19 cellular contexts compared by ENCODE assay signal in the genomic region with DNA sequence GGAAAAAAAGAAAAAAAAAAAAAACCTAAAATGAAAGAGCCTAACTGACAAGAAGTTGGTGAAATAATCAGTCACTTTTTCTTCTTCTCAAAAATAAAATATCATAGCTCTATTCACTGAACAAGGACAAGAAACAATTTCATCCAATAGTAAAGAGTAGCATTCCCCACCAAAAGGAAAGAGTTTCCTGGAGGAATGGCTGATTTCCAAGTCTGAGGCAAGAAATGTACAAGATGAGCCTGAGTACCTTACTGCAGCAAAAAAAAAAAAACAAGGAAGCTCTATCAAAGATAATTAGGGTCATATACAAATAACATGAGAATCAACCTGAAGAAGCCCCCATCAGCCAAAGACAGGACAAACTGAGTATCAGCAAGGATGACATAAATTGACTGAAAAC. TPM values are rescaled to one million over a fixed set of nuclear protein-coding genes. Genes with fewer than 3 reads are reported as not detected.
A peak's percentile ranks its signal among the peaks of the same experiment; 100 is the strongest.
DNase-seq lines count a peak whose midpoint lies in the region; ATAC-seq and TF ChIP-seq lines count a peak whose summit lies in the region.
"Had no signal": no experiment of that assay in that cellular context is flagged by ENCODE, and none has a peak within 500 bp of the region (broad histone marks: within the 10 kb centered on the region; RNA-seq: fewer than 3 reads in every experiment).

No MANE protein-coding gene starts in this region.

- H3K4me1 ChIP-seq in BLaER1 treated with 17β-estradiol and CSF1 and Interleukin-3, amounts not matched to agents 10 nM and 100 nM, result peaks cover 28 to 71% (median 34%) of the 10 kb centered on the region in 10 experiments
- peaks cover 59% of the 10 kb centered on the region for H3K4me1 ChIP-seq in lower lobe of right lung
- H3K4me1 ChIP-seq: SJSA1 had no signal

- H3K36me3 ChIP-seq in BLaER1 treated with 17β-estradiol and CSF1 and Interleukin-3, amounts not matched to agents 10 nM and 100 nM, result peaks cover 3 to 39% (median 31%) of the 10 kb centered on the region in 11 experiments; a peak in 21 of 22 replicates
- no peaks in the 10 kb centered on the region for H3K36me3 ChIP-seq in lower lobe of right lung
- H3K36me3 ChIP-seq: ascending aorta, MG63, SJSA1, thoracic aorta had no signal

- no peak overlapping the region for H3K9ac ChIP-seq in BLaER1 treated with 17β-estradiol and CSF1 and Interleukin-3, amounts not matched to agents 10 nM and 100 nM

- ATAC-seq in lower lobe of right lung, result no peak
- no peak for ATAC-seq in GM21737 (IDR thresholded peaks at IDR 0.05; ENCODE audit: unreplicated experiment)
- no peak for ATAC-seq in stimulated activated naive CD8-positive, alpha-beta T cell treated with anti-CD3 and anti-CD28 coated beads, Interleukin-15, amount 100 ng/mL, for 72 hours

- H3K9me3 ChIP-seq in BLaER1 treated with 17β-estradiol and CSF1 and Interleukin-3, amounts not matched to agents 10 nM and 100 nM (replicated peaks in 1 of 11), result peaks cover 7 to 41% (median 31%) of the 10 kb centered on the region in 11 experiments
- no peaks in the 10 kb centered on the region for H3K9me3 ChIP-seq in lower lobe of right lung
- H3K9me3 ChIP-seq: ascending aorta, SJSA1, thoracic aorta had no signal

- H3K36me3 Mint-ChIP-seq in IgD-negative memory B cell, result no peaks in the 10 kb centered on the region
- no peaks in the 10 kb centered on the region for H3K36me3 Mint-ChIP-seq in immature natural killer cell

- TF ChIP-seq CTCF in lower lobe of right lung (IDR thresholded peaks at IDR 0.05), result no peak

- peaks cover 65 to 100% (median 92%) of the 10 kb centered on the region in 11 experiments for H4K20me1 ChIP-seq in BLaER1 treated with 17β-estradiol and CSF1 and Interleukin-3, amounts not matched to agents 10 nM and 100 nM

- H3K9me3 Mint-ChIP-seq in IgD-negative memory B cell (no peaks in the 10 kb centered on the region), immature natural killer cell (no peaks in the 10 kb centered on the region)
- H3K9me3 Mint-ChIP-seq in stimulated activated naive CD8-positive, alpha-beta T cell treated with anti-CD3 and anti-CD28 coated beads, Interleukin-15, amount 100 ng/mL, for 72 hours, result peaks cover 4 to 5% of the 10 kb centered on the region in 2 donors

- 0 out of 20 replicates have a peak overlapping the region, but pooled peaks of 1 of the 10 experiments have one; percentile 30 for H3K4me3 ChIP-seq in BLaER1 treated with 17β-estradiol and CSF1 and Interleukin-3, amounts not matched to agents 10 nM and 100 nM
- H3K4me3 ChIP-seq in lower lobe of right lung, result no peak overlapping the region
- H3K4me3 ChIP-seq: ascending aorta, MG63, PC-9, SJSA1, thoracic aorta had no signal

- intact Hi-C loops in lower lobe of right lung (cut with DNase I), result no loop called here

- H3K27ac Mint-ChIP-seq in IgD-negative memory B cell, result peak overlapping the region in 2 of 3 donors; percentile 0 to 53
- peak overlapping the region in 3 of 6 donors; percentile 8 to 39 (median 14) for H3K27ac Mint-ChIP-seq in immature natural killer cell
- H3K27ac Mint-ChIP-seq in stimulated activated naive CD8-positive, alpha-beta T cell treated with anti-CD3 and anti-CD28 coated beads, Interleukin-15, amount 100 ng/mL, for 72 hours, result no peak overlapping the region
- H3K27ac Mint-ChIP-seq: activated CD4-positive, alpha-beta memory T cell treated with anti-CD3 and anti-CD28 coated beads for 36 hours had no signal

- peak overlapping the region in 2 of 4 donors; percentile 19 to 85 for H3K4me3 Mint-ChIP-seq in IgD-negative memory B cell
- peak overlapping the region in 4 of 5 donors; percentile 7 to 53 (median 26) for H3K4me3 Mint-ChIP-seq in immature natural killer cell
- no peak overlapping the region for H3K4me3 Mint-ChIP-seq in stimulated activated naive CD8-positive, alpha-beta T cell treated with anti-CD3 and anti-CD28 coated beads, Interleukin-15, amount 100 ng/mL, for 72 hours
- H3K4me3 Mint-ChIP-seq: activated CD4-positive, alpha-beta memory T cell treated with anti-CD3 and anti-CD28 coated beads for 36 hours had no signal

- H3K27ac ChIP-seq in BLaER1 treated with 17β-estradiol and CSF1 and Interleukin-3, amounts not matched to agents 10 nM and 100 nM, result peak overlapping the region in 7 of 11 experiments; percentile 37 to 73 (median 58); a peak in 7 of 22 replicates
- no peak overlapping the region for H3K27ac ChIP-seq in lower lobe of right lung
- H3K27ac ChIP-seq: ascending aorta, foreskin keratinocyte, PC-9, SJSA1, thoracic aorta, VCaP had no signal

- DNase-seq in astrocyte of the hippocampus (ENCODE audit: low read depth, low spot score) (peak; percentile 38), immature natural killer cell (no peak), lower lobe of right lung (no peak), LoVo (ENCODE audit: low spot score) (no peak)
- no peak for DNase-seq in stimulated activated naive CD8-positive, alpha-beta T cell treated with anti-CD3 and anti-CD28 coated beads, Interleukin-15, amount 100 ng/mL, for 72 hours
- DNase-seq: activated CD4-positive, alpha-beta memory T cell treated with anti-CD3 and anti-CD28 coated beads for 36 hours; activated naive CD4-positive, alpha-beta T cell treated with Interleukin-2 at 50 U/mL for 16 hours; foreskin keratinocyte; MG63; NCI-H146; PC-9; T-helper 2 cell had no signal

- H3K27me3 Mint-ChIP-seq in IgD-negative memory B cell (no peaks in the 10 kb centered on the region), immature natural killer cell (ENCODE audit: low read depth in 3 of 3) (peaks cover 0 to 1% (median 0%) of the 10 kb centered on the region in 3 donors)
- no peaks in the 10 kb centered on the region for H3K27me3 Mint-ChIP-seq in stimulated activated naive CD8-positive, alpha-beta T cell treated with anti-CD3 and anti-CD28 coated beads, Interleukin-15, amount 100 ng/mL, for 72 hours
- H3K27me3 Mint-ChIP-seq: activated CD4-positive, alpha-beta memory T cell treated with anti-CD3 and anti-CD28 coated beads for 36 hours had no signal

- H3K4me1 Mint-ChIP-seq in IgD-negative memory B cell (peaks cover 63 to 69% (median 63%) of the 10 kb centered on the region in 3 donors), immature natural killer cell (peaks cover 80 to 85% of the 10 kb centered on the region in 2 donors)
- H3K4me1 Mint-ChIP-seq in stimulated activated naive CD8-positive, alpha-beta T cell treated with anti-CD3 and anti-CD28 coated beads, Interleukin-15, amount 100 ng/mL, for 72 hours, result peaks cover 75% of the 10 kb centered on the region

- H3K4me2 ChIP-seq in BLaER1 treated with 17β-estradiol and CSF1 and Interleukin-3, amounts not matched to agents 10 nM and 100 nM, result peak overlapping the region; percentile 71 to 94 (median 81); a peak in 21 of 22 replicates
- H3K4me2 ChIP-seq: PC-9 had no signal

- no peaks in the 10 kb centered on the region for H3K27me3 ChIP-seq in BLaER1 treated with 17β-estradiol and CSF1 and Interleukin-3, amounts not matched to agents 10 nM and 100 nM
- H3K27me3 ChIP-seq in lower lobe of right lung (ENCODE audit: low read depth), result no peaks in the 10 kb centered on the region
- H3K27me3 ChIP-seq: ascending aorta, foreskin keratinocyte, MG63, SJSA1 had no signal

RNA-seq across cellular contexts. Expression of a gene that starts 11.5 kb away (rescaled TPM):
- polyA plus RNA-seq in IgD-negative memory B cell (41.2 TPM), immature natural killer cell (10 to 100 TPM; 15.3 to 56.7 (median 16.0) TPM)
- 67.0 TPM for total RNA-seq in lower lobe of right lung

Comparison
In these comparisons a context has a peak if more than half of its experiments do, and no peak if none do; other contexts are left out.
1. H3K27ac Mint-ChIP-seq: peak in IgD-negative memory B cell (2 of 3); none in stimulated activated naive CD8-positive, alpha-beta T cell treated with anti-CD3 and anti-CD28 coated beads, Interleukin-15, amount 100 ng/mL, for 72 hours (0 of 2).
2. H3K4me3 Mint-ChIP-seq: peak in immature natural killer cell (4 of 5); none in stimulated activated naive CD8-positive, alpha-beta T cell treated with anti-CD3 and anti-CD28 coated beads, Interleukin-15, amount 100 ng/mL, for 72 hours (0 of 2).